Comparison of ENCODE assay signal across 22 cellular contexts in the genomic region with DNA sequence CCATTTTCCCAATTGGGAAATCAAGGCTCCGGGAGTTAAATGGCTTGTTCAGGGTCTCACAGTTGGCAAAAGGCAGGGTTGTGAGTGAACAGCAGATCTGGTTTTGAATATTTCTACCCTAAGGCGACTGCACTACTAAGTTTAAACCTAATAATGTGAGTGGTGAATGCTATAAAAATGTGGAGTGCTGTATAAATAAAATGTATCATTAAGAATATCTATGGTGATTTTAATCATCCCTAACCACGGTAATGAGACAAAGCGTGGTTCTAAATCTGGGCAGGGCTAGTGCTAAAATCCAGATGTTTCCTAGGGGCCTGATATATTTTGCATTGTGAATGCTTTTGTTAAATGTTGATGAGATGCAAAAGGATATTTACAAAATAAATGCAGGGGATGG. TPM values are rescaled to one million over a fixed set of nuclear protein-coding genes. Genes with fewer than 3 reads are reported as not detected.
A peak's percentile ranks its signal among the peaks of the same experiment; 100 is the strongest.
DNase-seq lines count a peak whose midpoint lies in the region; ATAC-seq, FAIRE-seq and TF ChIP-seq lines count a peak whose summit lies in the region.
"Had no signal": no experiment of that assay in that cellular context is flagged by ENCODE, and none has a peak within 500 bp of the region (broad histone marks: within the 10 kb centered on the region; RNA-seq: fewer than 3 reads in every experiment).

No MANE protein-coding gene starts in this region.

- H3K79me1 ChIP-seq in neuronal stem cell (ENCODE audit: low read depth, low read length) = peaks cover 6% of the 10 kb centered on the region

- no peak overlapping the region for H4K91ac ChIP-seq in neuronal stem cell (ENCODE audit: low read depth, low read length, poor library complexity)

- no peak overlapping the region for H3K9ac ChIP-seq in HUES48 (ENCODE audit: low read depth, low read length)
- no peak overlapping the region for H3K9ac ChIP-seq in K562 (ENCODE audit: insufficient read depth in 1 of 2, low read depth in 2 of 2, low read length in 2 of 2)
- H3K9ac ChIP-seq in neuronal stem cell (ENCODE audit: low read depth, low read length, poor library complexity) = no peak overlapping the region

- ATAC-seq in K562 = no peak
- ATAC-seq: PC-3 had no signal

- no peak overlapping the region for H3K4me3 ChIP-seq in HUES48 (ENCODE audit: low read depth, low read length)
- H3K4me3 ChIP-seq in K562 = no peak overlapping the region
- no peak overlapping the region for H3K4me3 ChIP-seq in left ventricle myocardium inferior
- H3K4me3 ChIP-seq in neuronal stem cell (ENCODE audit: low read length in 2 of 2) = no peak overlapping the region
- no peak overlapping the region for H3K4me3 ChIP-seq in coronary artery
- H3K4me3 ChIP-seq: GM12878, SJSA1 had no signal

- H3K4me2 ChIP-seq in K562 (ENCODE audit: insufficient read depth, low read length) (no peak overlapping the region), neuronal stem cell (ENCODE audit: insufficient read depth, low read length, poor library complexity, severe bottlenecking) (no peak overlapping the region)

- no peak for FAIRE-seq in K562 (lab: Jason Lieb, UNC)
- FAIRE-seq: G401.6, GM12878 had no signal

- H2AFZ ChIP-seq in K562 (ENCODE audit: low read depth, low read length) = peak overlapping the region; percentile 25; the same call in 1 of the 2 replicates
- no peak overlapping the region for H2AFZ ChIP-seq in neuronal stem cell (ENCODE audit: low read length)

- peak overlapping the region; percentile 13 for H3K18ac ChIP-seq in neuronal stem cell (ENCODE audit: low read length)

- no peak overlapping the region for H2BK12ac ChIP-seq in neuronal stem cell (ENCODE audit: low read length)

- WGBS in K562 (ENCODE audit: insufficient coverage, low coverage, missing lambda C conversion rate) = 49% methylated on average over 4 of the region's 4 CpGs
- no CpG with 5 or more reads among the region's 4 CpGs for WGBS in neuronal stem cell (ENCODE audit: extremely low coverage in 2 of 2, insufficient read length in 2 of 2, insufficient replicate concordance in 1 of 2), 2 donors

- intact Hi-C loops in K562 (cut with micrococcal nuclease) (loop anchor here (10.0 kb wide), 1 partner anchor 220 kb away; the partner anchor contains the start of gene CD82), left ventricle myocardium inferior (cut with micrococcal nuclease) (no loop called here)

- H3K27me3 ChIP-seq in HUES48 (ENCODE audit: control insufficient read depth, insufficient read depth, low read length) (no peaks in the 10 kb centered on the region), K562 (ENCODE audit: control insufficient read depth in 2 of 2, insufficient read depth in 2 of 2, low read length in 2 of 2) (peaks cover 0 to under 1% of the 10 kb centered on the region in 2 experiments; a peak in 1 of 5 replicates), left ventricle myocardium inferior (ENCODE audit: low read depth) (no peaks in the 10 kb centered on the region), neuronal stem cell (ENCODE audit: control insufficient read depth in 3 of 3, insufficient read depth in 3 of 3, low read depth in 1 of 3, low read length in 3 of 3) (no peaks in the 10 kb centered on the region)
- H3K27me3 ChIP-seq: BE2C had no signal

- no peak for TF ChIP-seq EP300 in K562 (IDR thresholded peaks at IDR 0.05; ENCODE audit: low read length)

- H3K9me1 ChIP-seq in K562 (ENCODE audit: control insufficient read depth, insufficient read depth, low read length) = no peaks in the 10 kb centered on the region

- H4K20me1 ChIP-seq in K562 (replicated peaks; ENCODE audit: control insufficient read depth, insufficient read depth, low read length) = no peaks in the 10 kb centered on the region

- H3K4me1 Mint-ChIP-seq in activated T-cell treated with anti-CD3 and anti-CD28 coated beads, Interleukin-2, amount 50 U/mL, for 24 hours (ENCODE audit: low read depth) = peaks cover 6% of the 10 kb centered on the region

- DNase-seq in K562 (ENCODE audit: extremely low read depth in 1 of 4, low spot score in 3 of 4) (no peak), left ventricle myocardium inferior (no peak), neuronal stem cell (ENCODE audit: low spot score) (no peak), coronary artery (ENCODE audit: low spot score) (no peak)
- no peak for DNase-seq in activated T-cell treated with anti-CD3 and anti-CD28 coated beads, Interleukin-2, amount 50 U/mL, for 24 hours
- DNase-seq in activated naive CD4-positive, alpha-beta T cell (lab: John Stamatoyannopoulos, UW) = no peak
- DNase-seq: BE2C; CD4-positive, alpha-beta memory T cell; DND-41; HCEC 1CT; KBM-7; NCI-H1417 treated with DMSO at 0.1 percent for 48 hours; NCI-H2029; NCI-H2171; NCI-H774; PC-3 had no signal

- H3K9me3 Mint-ChIP-seq in activated T-cell treated with anti-CD3 and anti-CD28 coated beads, Interleukin-2, amount 50 U/mL, for 24 hours = no peaks in the 10 kb centered on the region
- H3K9me3 Mint-ChIP-seq: CD4-positive, alpha-beta memory T cell had no signal

- no peaks in the 10 kb centered on the region for H3K27me3 Mint-ChIP-seq in activated T-cell treated with anti-CD3 and anti-CD28 coated beads, Interleukin-2, amount 50 U/mL, for 24 hours
- H3K27me3 Mint-ChIP-seq: CD4-positive, alpha-beta memory T cell had no signal

- H3K79me2 ChIP-seq in K562 (ENCODE audit: control insufficient read depth, insufficient read depth, low read length) = no peaks in the 10 kb centered on the region

- TF ChIP-seq RAD21 in K562 (CRISPR knock-in tag; conservative IDR thresholded peaks at IDR 0.05 in 1 of 2, IDR thresholded peaks at IDR 0.05 in 1 of 2) = no peak

- no peak overlapping the region for H2AK5ac ChIP-seq in neuronal stem cell (ENCODE audit: low read depth, low read length)

- no peak overlapping the region for H2BK15ac ChIP-seq in neuronal stem cell (ENCODE audit: low read length)

- no peaks in the 10 kb centered on the region for H3K36me3 Mint-ChIP-seq in activated T-cell treated with anti-CD3 and anti-CD28 coated beads, Interleukin-2, amount 50 U/mL, for 24 hours (ENCODE audit: low read depth)

- H3K4me1 ChIP-seq in HUES48 (ENCODE audit: control insufficient read depth, insufficient read depth, low read length) (peaks cover 37% of the 10 kb centered on the region), K562 (replicated peaks in 1 of 2; ENCODE audit: control insufficient read depth in 2 of 2, insufficient read depth in 2 of 2, low read length in 2 of 2) (peaks cover 6 to 21% of the 10 kb centered on the region in 2 experiments; a peak in 3 of 5 replicates), left ventricle myocardium inferior (peaks cover 86% of the 10 kb centered on the region), neuronal stem cell (ENCODE audit: control insufficient read depth in 2 of 2, insufficient read depth in 1 of 2, low read depth in 1 of 2, low read length in 2 of 2) (peaks cover 45 to 52% of the 10 kb centered on the region in 2 donors)
- H3K4me1 ChIP-seq: SJSA1 had no signal

- in situ Hi-C loops in K562 (cut with MboI) = no loop called here

- H3K9me3 ChIP-seq in HUES48 (ENCODE audit: control insufficient read depth, insufficient read depth, low read length) = no peaks in the 10 kb centered on the region
- no peaks in the 10 kb centered on the region; the same call in 1 of the 2 replicates for H3K9me3 ChIP-seq in K562 (replicated peaks; ENCODE audit: control insufficient read depth, insufficient read depth, low read depth, low read length)
- no peaks in the 10 kb centered on the region for H3K9me3 ChIP-seq in left ventricle myocardium inferior (replicated peaks)
- H3K9me3 ChIP-seq in neuronal stem cell (replicated peaks in 1 of 2; ENCODE audit: control insufficient read depth in 2 of 2, insufficient read depth in 1 of 2, low read depth in 1 of 2, low read length in 2 of 2) = peaks cover 0 to 8% of the 10 kb centered on the region in 2 donors
- H3K9me3 ChIP-seq: BE2C, SJSA1 had no signal

- TF ChIP-seq CTCF in K562 (IDR thresholded peaks at IDR 0.05 in 2 of 3, conservative IDR thresholded peaks at IDR 0.05 in 1 of 3; ENCODE audit: insufficient read depth in 2 of 3, low read depth in 1 of 3, low read length in 3 of 3) = no peak
- TF ChIP-seq CTCF in left ventricle myocardium inferior (IDR thresholded peaks at IDR 0.05; ENCODE audit: borderline replicate concordance) = no peak
- no peak for TF ChIP-seq CTCF in coronary artery (IDR thresholded peaks at IDR 0.05)

- H3K36me3 ChIP-seq in HUES48 (ENCODE audit: control insufficient read depth, insufficient read depth, low read length) (no peaks in the 10 kb centered on the region), K562 (ENCODE audit: control insufficient read depth, insufficient read depth, low read length) (no peaks in the 10 kb centered on the region), left ventricle myocardium inferior (no peaks in the 10 kb centered on the region), neuronal stem cell (replicated peaks in 1 of 2; ENCODE audit: control insufficient read depth in 2 of 2, insufficient read depth in 2 of 2, low read length in 2 of 2) (peaks cover 2 to 8% of the 10 kb centered on the region in 2 donors)
- H3K36me3 ChIP-seq: BE2C, SJSA1 had no signal

- H4K8ac ChIP-seq in neuronal stem cell (ENCODE audit: low read depth, low read length) = no peak overlapping the region

- no peak overlapping the region for H2BK120ac ChIP-seq in neuronal stem cell (ENCODE audit: low read depth, low read length)

- no TSS peak for BruUV-seq in K562 (replicated peaks; lab: Mats Ljungman, UMichigan)

- H3K27ac ChIP-seq in HUES48 (ENCODE audit: low read depth, low read length) (peak overlapping the region; percentile 5), K562 (ENCODE audit: extremely low read depth, low read depth, low read length) (no peak overlapping the region), left ventricle myocardium inferior (replicated peaks) (peak overlapping the region; percentile 61), neuronal stem cell (replicated peaks; ENCODE audit: low read length) (no peak overlapping the region), coronary artery (peak overlapping the region in 1 of 2 donors; percentile 57)
- H3K27ac ChIP-seq: RWPE1, SJSA1 had no signal

- no peak overlapping the region for H3K14ac ChIP-seq in neuronal stem cell (ENCODE audit: low read length)

- H3K4me3 Mint-ChIP-seq in activated T-cell treated with anti-CD3 and anti-CD28 coated beads, Interleukin-2, amount 50 U/mL, for 24 hours = no peak overlapping the region
- H3K4me3 Mint-ChIP-seq: CD4-positive, alpha-beta memory T cell had no signal

- H3K27ac Mint-ChIP-seq in activated T-cell treated with anti-CD3 and anti-CD28 coated beads, Interleukin-2, amount 50 U/mL, for 24 hours = no peak overlapping the region

- H3K4ac ChIP-seq in neuronal stem cell (ENCODE audit: low read length) = no peak overlapping the region

- no peak for TF ChIP-seq POLR2A in K562 (conservative IDR thresholded peaks at IDR 0.05)

- POLR2A ChIA-PET in K562 (lab: Yijun Ruan, JAX) = interaction anchor here (0.9 kb wide), 1 partner anchor 20 kb away, joined by 3 read pairs; no protein-coding TSS in a partner anchor

- no peak overlapping the region for H3K23ac ChIP-seq in neuronal stem cell (ENCODE audit: low read depth, low read length, poor library complexity)

- CTCF ChIA-PET in K562 (lab: Yijun Ruan, JAX; ENCODE audit: low intra/inter-chr PET ratio) = no interaction called here

- H2BK5ac ChIP-seq in neuronal stem cell (ENCODE audit: low read length) = no peak overlapping the region

RNA-seq across cellular contexts. Expression of gene TSPAN18, which starts 58.0 kb away (rescaled TPM):
- 0.25 TPM in 1 of 2 replicates, not detected in the other for total RNA-seq in K562 (2011; cell fraction: chromatin; rRNA removed; ENCODE audit: low replicate concordance)
- not detected in 2 replicates for total RNA-seq in K562 (2011; cell fraction: nucleolus; rRNA removed)
- not detected in 2 replicates for total RNA-seq in K562 (2011; cell fraction: nucleoplasm; rRNA removed)
- total RNA-seq in K562 (2014; rRNA removed) (0.20 TPM in 1 of 2 replicates, not detected in the other), K562 (2014; rRNA removed; fragmentation: Illumina TruSeq; extraction: Trizol) (0.10 and 0.22 TPM in 2 replicates), K562 (2015; rRNA removed; fragmentation: Illumina TruSeq; extraction: Trizol) (0.22 and 0.26 TPM in 2 replicates), K562 (2021) (0.35 and 0.60 TPM in 2 replicates), left ventricle myocardium inferior (129 TPM)
- polyA plus RNA-seq in K562 (2011; rRNA removed) (0.12 TPM in 1 of 2 replicates, not detected in the other), K562 (2014; fragmentation: Illumina TruSeq; extraction: Trizol) (0.34 and 0.61 TPM in 2 replicates), K562 (2014; fragmentation: Nextera tagmentation; extraction: Ambion mirVana) (not detected), K562 (2014; rRNA removed) (0.17 and 0.59 TPM in 2 replicates)
- 0.01 and 0.06 TPM in 2 replicates for polyA plus RNA-seq in K562 (2011; cell fraction: cytosol; rRNA removed)
- 0.10 and 0.14 TPM in 2 replicates for polyA plus RNA-seq in K562 (2011; cell fraction: nucleus; rRNA removed)
- 0.79 and 2.3 TPM in 2 replicates for polyA plus RNA-seq in K562 (2012)
- polyA minus RNA-seq in K562 (2011; rRNA and poly(A)+ RNA removed) = not detected in 2 replicates
- not detected in 2 replicates for polyA minus RNA-seq in K562 (2011; cell fraction: cytosol; rRNA and poly(A)+ RNA removed)
- polyA minus RNA-seq in K562 (2011; cell fraction: nucleus; rRNA and poly(A)+ RNA removed) = 0.11 TPM in 1 of 2 replicates, not detected in the other
- polyA plus RNA-seq in neuronal stem cell (2013, experiment 1 of 2) = 144 TPM
- 146 TPM for polyA plus RNA-seq in neuronal stem cell (2013, experiment 2 of 2)
- total RNA-seq: NCI-H460, PC-3 had no signal

Comparison
In these comparisons a context has a peak if more than half of its experiments do, and no peak if none do; other contexts are left out.
1. H3K27ac ChIP-seq: peak in HUES48 (single experiment) and left ventricle myocardium inferior (single experiment); none in K562 (single experiment) and neuronal stem cell (single experiment).
2. RNA of gene TSPAN18, which starts 58.0 kb away (total RNA-seq): 129 TPM in left ventricle myocardium inferior (single experiment); 0.10 to 0.60 TPM in K562; every median in the first group is over 10 times any median in the second.